ENCODE assay signal across 25 cellular contexts in genomic region chr3:178588593-178588992, GRCh38. TPM values are rescaled to one million over a fixed set of nuclear protein-coding genes. Genes with fewer than 3 reads are reported as not detected.
"Had no signal": no experiment of that assay in that cellular context is flagged by ENCODE, and none has a peak within 500 bp of the region (broad histone marks: within the 10 kb centered on the region; RNA-seq: fewer than 3 reads in every experiment).

No MANE protein-coding gene starts in this region.

- H3K9me3 Mint-ChIP-seq: activated naive CD4-positive, alpha-beta T cell treated with anti-CD3 and anti-CD28 coated beads, Interleukin-2, amount 50 U/mL, for 72 hours; activated T-helper 1 cell treated with anti-CD3 and anti-CD28 coated beads, Interleukin-12 subunit alpha, Interleukin-12 subunit beta, Interleukin-2, Interleukin-4 antibody, amounts not matched to agents 30 ng/mL and 10 ng/mL and 1 ng/mL, durations not matched to agents 14 hours and 24 hours and 36 hours; memory B cell; neural crest cell; WTC11 had no signal

- H3K27me3 ChIP-seq: adrenal gland, breast epithelium, left lung, right atrium auricular region, tibial nerve, vagina had no signal

- H3K36me3 Mint-ChIP-seq: activated naive CD4-positive, alpha-beta T cell treated with anti-CD3 and anti-CD28 coated beads, Interleukin-2, amount 50 U/mL, for 72 hours; memory B cell; WTC11 had no signal

- H3K4me3 ChIP-seq: adrenal gland, breast epithelium, coronary artery, left lung, prostate gland, right atrium auricular region, tibial nerve, vagina had no signal

- H3K36me3 ChIP-seq: adrenal gland, breast epithelium, left lung, prostate gland, right atrium auricular region, tibial nerve, vagina had no signal

- DNase-seq: activated CD4-positive, alpha-beta T cell treated with anti-CD3 and anti-CD28 coated beads for 36 hours; activated CD4-positive, alpha-beta T cell treated with anti-CD3 and anti-CD28 coated beads, Interleukin-2, amount 50 U/mL, for 48 hours; activated gamma-delta T cell treated with Interleukin-2 at 50 U/mL for 16 hours; activated T-cell treated with anti-CD3 and anti-CD28 coated beads for 4 hours; adrenal gland; erythroblast; foreskin melanocyte; left lung; stimulated activated CD4-positive, alpha-beta T cell treated with anti-CD3 and anti-CD28 coated beads, Interleukin-2, amount 100 ng/mL, for 24 hours; stimulated activated naive CD8-positive, alpha-beta T cell treated with anti-CD3 and anti-CD28 coated beads, Interleukin-15, Interleukin-2, amounts not matched to agents 100 U/mL and 50 U/mL, for 24 hours; substantia nigra had no signal

- ATAC-seq: activated CD4-positive, alpha-beta T cell treated with anti-CD3 and anti-CD28 coated beads for 36 hours; activated naive CD4-positive, alpha-beta T cell treated with anti-CD3 and anti-CD28 coated beads, Interleukin-2, amount 50 U/mL, for 72 hours; left lung; stimulated activated naive CD8-positive, alpha-beta T cell treated with anti-CD3 and anti-CD28 coated beads, Interleukin-15, Interleukin-2, amounts not matched to agents 100 U/mL and 50 U/mL, for 24 hours; WTC11 had no signal

- H3K27me3 Mint-ChIP-seq: activated CD4-positive, alpha-beta T cell treated with anti-CD3 and anti-CD28 coated beads for 36 hours; memory B cell had no signal

- H3K4me1 Mint-ChIP-seq: activated CD4-positive, alpha-beta T cell treated with anti-CD3 and anti-CD28 coated beads for 36 hours; memory B cell; neural crest cell; WTC11 had no signal

- H3K4me3 Mint-ChIP-seq: activated CD4-positive, alpha-beta T cell treated with anti-CD3 and anti-CD28 coated beads for 36 hours; activated T-helper 1 cell treated with anti-CD3 and anti-CD28 coated beads, Interleukin-12 subunit alpha, Interleukin-12 subunit beta, Interleukin-2, Interleukin-4 antibody, amounts not matched to agents 30 ng/mL and 10 ng/mL and 1 ng/mL, durations not matched to agents 14 hours and 24 hours and 36 hours; memory B cell; neural crest cell; WTC11 had no signal

- H3K27ac Mint-ChIP-seq: activated CD4-positive, alpha-beta T cell treated with anti-CD3 and anti-CD28 coated beads for 36 hours; activated naive CD4-positive, alpha-beta T cell treated with anti-CD3 and anti-CD28 coated beads, Interleukin-2, amount 50 U/mL, for 72 hours; activated T-helper 1 cell treated with anti-CD3 and anti-CD28 coated beads, Interleukin-12 subunit alpha, Interleukin-12 subunit beta, Interleukin-2, Interleukin-4 antibody, amounts not matched to agents 30 ng/mL and 10 ng/mL and 1 ng/mL, durations not matched to agents 14 hours and 24 hours and 36 hours; memory B cell; WTC11 had no signal

- H3K9me3 ChIP-seq: adrenal gland, breast epithelium, left lung, prostate gland, right atrium auricular region, tibial nerve, vagina had no signal

- H3K4me1 ChIP-seq: adrenal gland, breast epithelium, left lung, prostate gland, tibial nerve had no signal

- H3K27ac ChIP-seq: adrenal gland, breast epithelium, coronary artery, left lung, prostate gland, right atrium auricular region, tibial nerve, vagina had no signal

RNA-seq across cellular contexts. Expression of gene KCNMB2, which starts 52.4 kb away (rescaled TPM):
- total RNA-seq: activated CD4-positive, alpha-beta T cell treated with anti-CD3 and anti-CD28 coated beads for 36 hours; activated naive CD4-positive, alpha-beta T cell treated with anti-CD3 and anti-CD28 coated beads, Interleukin-2, amount 50 U/mL, for 72 hours; activated T-helper 1 cell treated with anti-CD3 and anti-CD28 coated beads, Interleukin-12 subunit alpha, Interleukin-12 subunit beta, Interleukin-2, Interleukin-4 antibody, amounts not matched to agents 30 ng/mL and 10 ng/mL and 1 ng/mL, durations not matched to agents 14 hours and 24 hours and 36 hours; astrocyte; mononuclear cell; osteocyte; tibial nerve; WTC11 had no signal
